1 cellular context compared by ENCODE assay signal in the genomic region with DNA sequence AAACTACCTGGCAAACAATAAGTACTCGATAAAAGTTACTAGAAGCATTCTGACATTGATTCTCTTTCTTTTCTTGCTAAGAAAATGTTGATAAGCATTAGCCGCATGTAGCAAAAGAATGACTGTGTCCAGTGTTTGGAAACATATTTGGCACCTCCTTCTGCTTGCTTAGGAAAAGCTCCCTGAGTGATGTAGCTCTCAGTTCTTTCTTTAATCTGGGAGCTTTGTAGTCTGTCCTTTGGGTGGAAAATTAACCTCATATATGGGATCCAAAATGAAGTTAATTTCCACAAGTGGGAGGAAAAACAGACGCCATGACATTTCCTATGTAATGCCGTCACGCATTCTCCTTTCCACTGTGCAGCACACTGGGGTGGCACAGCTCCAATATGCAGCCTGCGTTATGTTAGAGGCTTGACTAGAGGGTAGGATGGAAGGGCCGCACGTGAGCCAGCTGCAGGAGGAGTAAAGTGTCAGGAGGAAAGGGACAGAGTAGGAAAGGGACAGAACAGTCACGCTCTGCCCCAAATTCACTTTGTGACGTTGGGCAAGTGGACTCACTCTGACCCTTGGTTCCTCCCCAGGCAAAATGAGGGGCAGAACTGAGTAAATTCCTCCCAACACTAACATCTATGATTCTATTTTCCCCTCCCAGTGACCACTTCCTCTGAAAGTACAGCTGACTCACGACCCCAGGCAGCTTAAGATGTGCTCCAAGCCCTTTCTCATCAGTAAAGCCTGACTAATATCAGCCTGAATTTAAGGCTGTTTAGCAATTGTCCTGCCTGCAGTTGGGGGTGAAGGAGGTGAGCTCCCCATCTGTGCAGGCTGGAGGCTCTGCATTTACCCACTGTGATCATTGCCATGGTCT.
TF ChIP-seq lines count a peak whose summit lies in the region.

No MANE protein-coding gene starts in this region.

TF ChIP-seq in GM12878, 131 proteins besides CTCF, POLR2A, EP300 and RAD21 (continued from another document):
- TF ChIP-seq RUNX3 (IDR thresholded peaks at IDR 0.05; ENCODE audit: low read length): peak; percentile 51
